ENCODE assay signal across 1 cellular context in genomic region chr12:6145584-6145983, GRCh38.
A peak's percentile ranks its signal among the peaks of the same experiment; 100 is the strongest.
TF ChIP-seq lines count a peak whose summit lies in the region.

No MANE protein-coding gene starts in this region.

TF ChIP-seq in endothelial cell of umbilical vein, 7 proteins besides CTCF, POLR2A, EP300 and RAD21 (continued from another document):
- peak; percentile 86 for TF ChIP-seq POLR2AphosphoS5 (IDR thresholded peaks at IDR 0.05; ENCODE audit: insufficient read depth, low read depth, low read length)
- TF ChIP-seq MYC (IDR thresholded peaks at IDR 0.05; ENCODE audit: low read depth, low read length): no peak
- no peak for TF ChIP-seq MAX (IDR thresholded peaks at IDR 0.05; ENCODE audit: insufficient read depth, insufficient read length)
- TF ChIP-seq EZH2 (IDR thresholded peaks at IDR 0.05; ENCODE audit: borderline replicate concordance, low read depth, low read length, severe bottlenecking): no peak
- peak; percentile 78 for TF ChIP-seq FOS (IDR thresholded peaks at IDR 0.05; ENCODE audit: borderline replicate concordance, insufficient read depth, low read length)
